In genomic region chr16:29802416-29802935, GRCh38 we compare ENCODE assay signal across 22 cellular contexts. TPM values are rescaled to one million over a fixed set of nuclear protein-coding genes. Genes with fewer than 3 reads are reported as not detected.
DNase-seq lines count a peak whose midpoint lies in the region; ATAC-seq and TF ChIP-seq lines count a peak whose summit lies in the region.
"Had no signal": no experiment of that assay in that cellular context is flagged by ENCODE, and none has a peak within 500 bp of the region (broad histone marks: within the 10 kb centered on the region; RNA-seq: fewer than 3 reads in every experiment).

No MANE protein-coding gene starts in this region.

- H3K4me3 Mint-ChIP-seq in activated naive CD8-positive, alpha-beta T cell treated with anti-CD3 and anti-CD28 coated beads, Interleukin-2, amount 10 ng/mL, durations not matched to agents 7 days and 5 days = no peak overlapping the region
- no peak overlapping the region for H3K4me3 Mint-ChIP-seq in activated naive CD8-positive, alpha-beta T cell treated with anti-CD3 and anti-CD28 coated beads for 36 hours
- H3K4me3 Mint-ChIP-seq in glutamatergic neuron (ENCODE audit: unreplicated experiment) (peak overlapping the region; percentile 40), type B pancreatic cell (peak overlapping the region; percentile 73)
- H3K4me3 Mint-ChIP-seq: stimulated activated naive CD8-positive, alpha-beta T cell treated with anti-CD3 and anti-CD28 coated beads, Interleukin-15, Interleukin-2, amounts not matched to agents 100 ng/mL and 50 ng/mL, for 24 hours had no signal

- H3K9me3 ChIP-seq in Panc1 (ENCODE audit: control insufficient read depth, insufficient read depth, low read depth, low read length) = no peaks in the 10 kb centered on the region
- H3K9me3 ChIP-seq: breast epithelium, heart left ventricle, prostate gland, uterus had no signal

- ATAC-seq in activated naive CD8-positive, alpha-beta T cell treated with anti-CD3 and anti-CD28 coated beads, Interleukin-2, amount 10 ng/mL, durations not matched to agents 7 days and 5 days (ENCODE audit: low read depth) = no peak
- ATAC-seq in Panc1 = no peak
- ATAC-seq: heart left ventricle had no signal

- H3K27ac ChIP-seq in Panc1 (ENCODE audit: low read length) = peak overlapping the region; percentile 97; the same call in 1 of the 2 replicates
- H3K27ac ChIP-seq: heart left ventricle, prostate gland had no signal

- POLR2A ChIA-PET in activated naive CD8-positive, alpha-beta T cell treated with anti-CD3 and anti-CD28 coated beads, Interleukin-2, amount 10 ng/mL, durations not matched to agents 7 days and 5 days (lab: Charles Lee) = interaction anchor here (0.8 to 8.7 kb wide), 4 partner anchors 9 to 102 kb away, joined by 4 to 165 read pairs (median 6); partner anchors contain the start of gene KIF22
- POLR2A ChIA-PET in Panc1 (lab: Charles Lee) = no interaction called here

- H3K36me3 Mint-ChIP-seq in activated naive CD8-positive, alpha-beta T cell treated with anti-CD3 and anti-CD28 coated beads, Interleukin-2, amount 10 ng/mL, durations not matched to agents 7 days and 5 days = peaks cover 33% of the 10 kb centered on the region
- H3K36me3 Mint-ChIP-seq in activated naive CD8-positive, alpha-beta T cell treated with anti-CD3 and anti-CD28 coated beads for 36 hours = peaks cover 31% of the 10 kb centered on the region
- H3K36me3 Mint-ChIP-seq in glutamatergic neuron (ENCODE audit: unreplicated experiment) (no peaks in the 10 kb centered on the region), type B pancreatic cell (peaks cover 18% of the 10 kb centered on the region)

- CTCF ChIA-PET in Panc1 (lab: Charles Lee) = no interaction called here

- in situ Hi-C loops in Panc1 (cut with HindIII; ENCODE audit: low pct_unique_long_range_greater_than_20kb, low sequenced_read_pairs) (no loop called here), GM13977 (cut with MboI; ENCODE audit: low pct_unique_long_range_greater_than_20kb, low sequenced_read_pairs, unreplicated experiment) (no loop called here)

- H3K4me1 Mint-ChIP-seq in activated naive CD8-positive, alpha-beta T cell treated with anti-CD3 and anti-CD28 coated beads, Interleukin-2, amount 10 ng/mL, durations not matched to agents 7 days and 5 days = peaks cover 14% of the 10 kb centered on the region
- peaks cover 17% of the 10 kb centered on the region for H3K4me1 Mint-ChIP-seq in activated naive CD8-positive, alpha-beta T cell treated with anti-CD3 and anti-CD28 coated beads for 36 hours
- H3K4me1 Mint-ChIP-seq in glutamatergic neuron (ENCODE audit: low read depth, unreplicated experiment) = peaks cover 19% of the 10 kb centered on the region
- peaks cover 18% of the 10 kb centered on the region for H3K4me1 Mint-ChIP-seq in type B pancreatic cell (ENCODE audit: unreplicated experiment)

- DNase-seq in activated naive CD8-positive, alpha-beta T cell treated with anti-CD3 and anti-CD28 coated beads, Interleukin-2, amount 10 ng/mL, durations not matched to agents 7 days and 5 days = no peak
- DNase-seq in activated naive CD8-positive, alpha-beta T cell treated with anti-CD3 and anti-CD28 coated beads for 36 hours = no peak
- DNase-seq in Panc1 (ENCODE audit: low read depth, low spot score) = no peak
- no peak for DNase-seq in glutamatergic neuron
- DNase-seq in type B pancreatic cell (ENCODE audit: extremely low spot score, unreplicated experiment) = no peak
- no peak for DNase-seq in NCI-H2081 treated with DMSO at 0.1 percent for 48 hours (lab: John Stamatoyannopoulos, UW)
- no peak for DNase-seq in GM13977 (ENCODE audit: low spot score)
- no peak for DNase-seq in NCI-H1092 treated with DMSO at 0.1 percent for 48 hours (lab: John Stamatoyannopoulos, UW)
- DNase-seq: activated gamma-delta T cell; DMS 273 treated with DMSO at 0.1 percent for 48 hours; dorsolateral prefrontal cortex; heart left ventricle; KG1; midbrain; NCI-H1105 treated with DMSO at 0.1 percent for 48 hours; NCI-H2227 treated with DMSO at 0.1 percent for 48 hours; NK-92 treated with Interleukin-12 subunit alpha and Interleukin-12 subunit beta, amount 100 ng/mL, for 24 hours; SHP77; uterus had no signal

- intact Hi-C loops in Panc1 (cut with micrococcal nuclease; ENCODE audit: unreplicated experiment) = no loop called here

- no peaks in the 10 kb centered on the region for H3K27me3 Mint-ChIP-seq in activated naive CD8-positive, alpha-beta T cell treated with anti-CD3 and anti-CD28 coated beads, Interleukin-2, amount 10 ng/mL, durations not matched to agents 7 days and 5 days
- peaks cover 6% of the 10 kb centered on the region for H3K27me3 Mint-ChIP-seq in activated naive CD8-positive, alpha-beta T cell treated with anti-CD3 and anti-CD28 coated beads for 36 hours
- H3K27me3 Mint-ChIP-seq in glutamatergic neuron (ENCODE audit: unreplicated experiment) (peaks cover 16% of the 10 kb centered on the region), type B pancreatic cell (no peaks in the 10 kb centered on the region)
- H3K27me3 Mint-ChIP-seq: stimulated activated naive CD8-positive, alpha-beta T cell treated with anti-CD3 and anti-CD28 coated beads, Interleukin-15, Interleukin-2, amounts not matched to agents 100 ng/mL and 50 ng/mL, for 24 hours had no signal

- peaks cover 23% of the 10 kb centered on the region for H3K36me3 ChIP-seq in Panc1 (ENCODE audit: control insufficient read depth, insufficient read depth, low read length)
- H3K36me3 ChIP-seq: breast epithelium, uterus had no signal

- H3K4me3 ChIP-seq in Panc1 (ENCODE audit: low read depth in 2 of 2, low read length in 2 of 2) = no peak overlapping the region
- H3K4me3 ChIP-seq: breast epithelium, dorsolateral prefrontal cortex, heart left ventricle, prostate gland, uterus had no signal

- H3K27me3 ChIP-seq in Panc1 (ENCODE audit: control insufficient read depth, insufficient read depth, low read length) = no peaks in the 10 kb centered on the region
- H3K27me3 ChIP-seq: breast epithelium, dorsolateral prefrontal cortex, heart left ventricle, uterus had no signal

- TF ChIP-seq CTCF in Panc1 (IDR thresholded peaks at IDR 0.05) (no peak), glutamatergic neuron (IDR thresholded peaks at IDR 0.05; ENCODE audit: partially characterized antibody, unreplicated experiment) (no peak), type B pancreatic cell (conservative IDR thresholded peaks at IDR 0.05) (no peak), GM13977 (IDR thresholded peaks at IDR 0.05; ENCODE audit: extremely low read depth, insufficient read depth, missing control alignments) (no peak)

- peak overlapping the region; percentile 68 for H3K27ac Mint-ChIP-seq in activated naive CD8-positive, alpha-beta T cell treated with anti-CD3 and anti-CD28 coated beads, Interleukin-2, amount 10 ng/mL, durations not matched to agents 7 days and 5 days
- no peak overlapping the region for H3K27ac Mint-ChIP-seq in activated naive CD8-positive, alpha-beta T cell treated with anti-CD3 and anti-CD28 coated beads for 36 hours
- H3K27ac Mint-ChIP-seq in glutamatergic neuron (ENCODE audit: unreplicated experiment) = peak overlapping the region; percentile 76
- peak overlapping the region; percentile 98 for H3K27ac Mint-ChIP-seq in type B pancreatic cell
- H3K27ac Mint-ChIP-seq: stimulated activated naive CD8-positive, alpha-beta T cell treated with anti-CD3 and anti-CD28 coated beads, Interleukin-15, Interleukin-2, amounts not matched to agents 100 ng/mL and 50 ng/mL, for 24 hours had no signal

- H3K9me3 Mint-ChIP-seq in activated naive CD8-positive, alpha-beta T cell treated with anti-CD3 and anti-CD28 coated beads, Interleukin-2, amount 10 ng/mL, durations not matched to agents 7 days and 5 days = no peaks in the 10 kb centered on the region
- H3K9me3 Mint-ChIP-seq in activated naive CD8-positive, alpha-beta T cell treated with anti-CD3 and anti-CD28 coated beads for 36 hours = no peaks in the 10 kb centered on the region
- peaks cover 11% of the 10 kb centered on the region for H3K9me3 Mint-ChIP-seq in glutamatergic neuron (ENCODE audit: unreplicated experiment)
- no peaks in the 10 kb centered on the region for H3K9me3 Mint-ChIP-seq in type B pancreatic cell
- H3K9me3 Mint-ChIP-seq: stimulated activated naive CD8-positive, alpha-beta T cell treated with anti-CD3 and anti-CD28 coated beads, Interleukin-15, Interleukin-2, amounts not matched to agents 100 ng/mL and 50 ng/mL, for 24 hours had no signal

- peaks cover 24% of the 10 kb centered on the region for H3K4me1 ChIP-seq in Panc1 (ENCODE audit: control insufficient read depth, insufficient read depth, low read length)
- H3K4me1 ChIP-seq: prostate gland, uterus had no signal

- no TSS peak for BruUV-seq in Panc1 (replicated peaks; lab: Mats Ljungman, UMichigan)

RNA-seq across cellular contexts. Expression of gene MAZ, which starts 3.9 kb away (rescaled TPM):
- total RNA-seq in activated naive CD8-positive, alpha-beta T cell treated with anti-CD3 and anti-CD28 coated beads, Interleukin-2, amount 10 ng/mL, durations not matched to agents 7 days and 5 days = 100 to 1,000 TPM; 395 to 418 TPM
- 100 to 1,000 TPM; 427 to 438 TPM for total RNA-seq in activated naive CD8-positive, alpha-beta T cell treated with anti-CD3 and anti-CD28 coated beads for 36 hours
- total RNA-seq in Panc1 (2021; ENCODE audit: unreplicated experiment) = 426 TPM
- polyA plus RNA-seq in Panc1 (2012; ENCODE audit: insufficient read length) = 591 TPM
- 369 TPM for total RNA-seq in glutamatergic neuron (ENCODE audit: unreplicated experiment)
- total RNA-seq in type B pancreatic cell (ENCODE audit: low replicate concordance) = 207 and 294 TPM in 2 replicates

RNA-seq across cellular contexts. Expression of gene PRRT2, which starts 9.5 kb away (rescaled TPM):
- total RNA-seq in activated naive CD8-positive, alpha-beta T cell treated with anti-CD3 and anti-CD28 coated beads, Interleukin-2, amount 10 ng/mL, durations not matched to agents 7 days and 5 days = 1 to 10 TPM; 2.2 to 2.3 TPM
- 1 to 10 TPM in 1 of 2 experiments, under 1 TPM in 1; 0.52 to 1.3 TPM for total RNA-seq in activated naive CD8-positive, alpha-beta T cell treated with anti-CD3 and anti-CD28 coated beads for 36 hours
- total RNA-seq in Panc1 (2021; ENCODE audit: unreplicated experiment) (9.7 TPM), glutamatergic neuron (ENCODE audit: unreplicated experiment) (91.0 TPM), type B pancreatic cell (ENCODE audit: low replicate concordance) (1.4 and 15.1 TPM in 2 replicates)
- 7.7 TPM for polyA plus RNA-seq in Panc1 (2012; ENCODE audit: insufficient read length)

RNA-seq across cellular contexts. Expression of gene KIF22, which starts 11.9 kb away (rescaled TPM):
- 100 to 1,000 TPM; 191 to 199 TPM for total RNA-seq in activated naive CD8-positive, alpha-beta T cell treated with anti-CD3 and anti-CD28 coated beads, Interleukin-2, amount 10 ng/mL, durations not matched to agents 7 days and 5 days
- total RNA-seq in activated naive CD8-positive, alpha-beta T cell treated with anti-CD3 and anti-CD28 coated beads for 36 hours = 100 to 1,000 TPM; 145 to 150 TPM
- total RNA-seq in Panc1 (2021; ENCODE audit: unreplicated experiment) (111 TPM), glutamatergic neuron (ENCODE audit: unreplicated experiment) (31.9 TPM), type B pancreatic cell (ENCODE audit: low replicate concordance) (54.8 and 112 TPM in 2 replicates)
- 82.0 TPM for polyA plus RNA-seq in Panc1 (2012; ENCODE audit: insufficient read length)

RNA-seq across cellular contexts. Expression of gene PAGR1, which starts 13.5 kb away (rescaled TPM):
- total RNA-seq in activated naive CD8-positive, alpha-beta T cell treated with anti-CD3 and anti-CD28 coated beads, Interleukin-2, amount 10 ng/mL, durations not matched to agents 7 days and 5 days = 10 to 100 TPM; 29.8 to 34.3 TPM
- 10 to 100 TPM; 33.7 to 34.8 TPM for total RNA-seq in activated naive CD8-positive, alpha-beta T cell treated with anti-CD3 and anti-CD28 coated beads for 36 hours
- 42.5 TPM for total RNA-seq in Panc1 (2021; ENCODE audit: unreplicated experiment)
- 41.6 TPM for polyA plus RNA-seq in Panc1 (2012; ENCODE audit: insufficient read length)
- total RNA-seq in glutamatergic neuron (ENCODE audit: unreplicated experiment) = 110 TPM
- total RNA-seq in type B pancreatic cell (ENCODE audit: low replicate concordance) = 25.5 and 33.5 TPM in 2 replicates

RNA-seq across cellular contexts. Expression of gene MVP, which starts 17.8 kb away (rescaled TPM):
- total RNA-seq in activated naive CD8-positive, alpha-beta T cell treated with anti-CD3 and anti-CD28 coated beads, Interleukin-2, amount 10 ng/mL, durations not matched to agents 7 days and 5 days = 100 to 1,000 TPM; 130 to 136 TPM
- 10 to 100 TPM; 30.7 to 30.8 TPM for total RNA-seq in activated naive CD8-positive, alpha-beta T cell treated with anti-CD3 and anti-CD28 coated beads for 36 hours
- total RNA-seq in Panc1 (2021; ENCODE audit: unreplicated experiment) = 107 TPM
- polyA plus RNA-seq in Panc1 (2012; ENCODE audit: insufficient read length) = 210 TPM
- 82.7 TPM for total RNA-seq in glutamatergic neuron (ENCODE audit: unreplicated experiment)
- total RNA-seq in type B pancreatic cell (ENCODE audit: low replicate concordance) = 27.4 and 46.3 TPM in 2 replicates

Comparison
In these comparisons a context has a peak if more than half of its experiments do, and no peak if none do; other contexts are left out.
1. H3K4me3 Mint-ChIP-seq: peak in glutamatergic neuron (single experiment) and type B pancreatic cell (single experiment); none in activated naive CD8-positive, alpha-beta T cell treated with anti-CD3 and anti-CD28 coated beads, Interleukin-2, amount 10 ng/mL, durations not matched to agents 7 days and 5 days (single experiment) and activated naive CD8-positive, alpha-beta T cell treated with anti-CD3 and anti-CD28 coated beads for 36 hours (single experiment).